ENCODE assay signal across 8 cellular contexts in the genomic region with DNA sequence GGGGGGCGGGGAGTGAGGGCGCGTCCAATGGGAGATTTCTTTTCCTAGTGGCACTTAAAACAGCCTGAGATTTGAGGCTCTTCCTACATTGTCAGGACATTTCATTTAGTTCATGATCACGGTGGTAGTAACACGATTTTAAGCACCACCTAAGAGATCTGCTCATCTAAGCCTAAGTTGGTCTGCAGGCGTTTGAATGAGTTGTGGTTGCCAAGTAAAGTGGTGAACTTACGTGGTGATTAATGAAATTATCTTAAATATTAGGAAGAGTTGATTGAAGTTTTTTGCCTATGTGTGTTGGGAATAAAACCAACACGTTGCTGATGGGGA. TPM values are rescaled to one million over a fixed set of nuclear protein-coding genes. Genes with fewer than 3 reads are reported as not detected.
DNase-seq lines count a peak whose midpoint lies in the region; ATAC-seq and TF ChIP-seq lines count a peak whose summit lies in the region.

No MANE protein-coding gene starts in this region.

- H3K4me1 ChIP-seq in esophagus squamous epithelium, result peaks cover 5 to 46% (median 16%) of the 10 kb centered on the region in 3 donors
- peaks cover 29% of the 10 kb centered on the region for H3K4me1 ChIP-seq in psoas muscle

- no peak for TF ChIP-seq CTCF in esophagus squamous epithelium (IDR thresholded peaks at IDR 0.05)
- TF ChIP-seq CTCF in psoas muscle (IDR thresholded peaks at IDR 0.05), result no peak

- TF ChIP-seq POLR2A in esophagus squamous epithelium (IDR thresholded peaks at IDR 0.05) (no peak), erythroblast (IDR thresholded peaks at IDR 0.05; ENCODE audit: low read length) (no peak)

- H3K27ac ChIP-seq in esophagus squamous epithelium, result peak overlapping the region; percentile 88 to 97 (median 95)
- H3K27ac ChIP-seq in psoas muscle, result no peak overlapping the region

- no peak for ATAC-seq in psoas muscle
- no peak for ATAC-seq in HG03095 (IDR thresholded peaks at IDR 0.05; ENCODE audit: unreplicated experiment)

- 1 to 4% methylated on average over 7 of the region's 8 CpGs for WGBS in esophagus squamous epithelium, 2 donors
- 0 to 3% (median 1%) methylated on average over 8 of the region's 8 CpGs for WGBS in psoas muscle, 3 donors

- no peaks in the 10 kb centered on the region for H3K36me3 ChIP-seq in esophagus squamous epithelium
- H3K36me3 ChIP-seq in psoas muscle (ENCODE audit: insufficient read depth in 1 of 2, low read depth in 1 of 2), result no peaks in the 10 kb centered on the region

- intact Hi-C loops in esophagus squamous epithelium (cut with DNase I) (no loop called here), psoas muscle (cut with DNase I) (no loop called here)

- H3K9me3 ChIP-seq in esophagus squamous epithelium (no peaks in the 10 kb centered on the region), psoas muscle (no peaks in the 10 kb centered on the region)

- H3K4me3 ChIP-seq in GM08714 (ENCODE audit: low read length) (peak overlapping the region; percentile 95), esophagus squamous epithelium (peak overlapping the region; percentile 84 to 92 (median 90)), psoas muscle (peak overlapping the region; percentile 84)

- H3K27me3 ChIP-seq in esophagus squamous epithelium, result no peaks in the 10 kb centered on the region
- no peaks in the 10 kb centered on the region for H3K27me3 ChIP-seq in psoas muscle (ENCODE audit: insufficient read depth in 3 of 3, low read length in 2 of 3)

- DNase-seq in RKO (ENCODE audit: low spot score) (peak; percentile 84), esophagus squamous epithelium (lab: John Stamatoyannopoulos, UW) (no peak), psoas muscle (no peak), erythroblast (lab: John Stamatoyannopoulos, UW) (no peak), amniotic stem cell (lab: John Stamatoyannopoulos, UW) (no peak), SHP77 (lab: John Stamatoyannopoulos, UW) (no peak)

RNA-seq across cellular contexts. Expression of gene HTT, which starts 1.1 kb away (rescaled TPM):
- total RNA-seq in esophagus squamous epithelium, result 100 to 1,000 TPM in 1 of 4 donors, 10 to 100 TPM in 3; 37.5 to 119 (median 48.7) TPM
- total RNA-seq in psoas muscle, result 10 to 100 TPM; 29.6 to 39.9 (median 31.5) TPM
- 10 to 100 TPM in 2 of 3 donors, 1 to 10 TPM in 1; 6.7 to 25.2 (median 10.2) TPM for polyA plus RNA-seq in psoas muscle

RNA-seq across cellular contexts. Expression of gene HTT-AS, which starts 1.3 kb away (rescaled TPM):
- total RNA-seq in esophagus squamous epithelium (not detected), psoas muscle (not detected)
- polyA plus RNA-seq in psoas muscle, result not detected
